In the genomic region with DNA sequence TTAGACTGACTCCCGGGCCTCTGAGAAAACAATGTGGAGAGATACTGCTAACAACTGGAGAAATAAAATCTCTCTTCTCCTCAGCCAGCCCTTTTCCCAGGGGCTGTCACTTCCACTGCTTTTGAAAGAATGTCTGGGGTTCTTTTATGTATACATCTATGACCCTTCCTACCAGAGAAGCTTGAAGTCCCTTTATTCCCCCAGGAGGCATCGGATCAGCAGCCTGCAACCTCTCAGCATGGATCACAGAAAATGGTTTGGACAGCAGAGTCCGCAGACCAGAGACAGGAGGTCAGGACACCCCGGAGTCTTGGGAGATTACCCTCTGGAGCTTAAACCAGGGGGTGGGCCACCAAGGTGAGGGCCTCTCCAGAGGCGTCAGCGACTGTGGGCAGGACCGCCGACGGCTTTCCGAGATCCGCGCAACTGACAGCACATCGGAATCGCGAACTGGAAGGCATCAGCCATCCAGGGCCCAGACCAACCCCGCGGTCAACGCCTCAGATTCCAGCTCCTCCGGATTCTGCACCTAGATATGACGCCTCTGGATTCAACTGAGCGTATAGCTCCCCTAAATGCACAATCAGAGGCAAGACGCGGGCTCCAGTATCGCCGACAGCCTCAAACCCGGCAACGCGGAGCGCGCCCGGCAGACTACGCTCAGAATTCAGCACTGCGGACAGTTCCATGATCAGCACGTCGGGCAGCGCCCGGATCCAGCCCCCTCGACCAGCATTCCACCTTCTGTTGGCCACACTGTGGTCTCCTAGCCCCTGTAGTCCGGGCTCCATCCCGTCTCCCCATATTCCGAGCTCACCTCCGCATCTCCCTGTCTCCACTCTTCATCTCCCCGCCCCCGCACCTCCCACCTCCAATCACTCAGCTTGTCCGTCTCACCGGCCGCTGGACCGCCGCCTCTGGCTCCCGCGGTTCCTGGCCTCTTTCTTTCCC, we compare ENCODE assay signal across 8 cellular contexts. TPM values are rescaled to one million over a fixed set of nuclear protein-coding genes. Genes with fewer than 3 reads are reported as not detected.
DNase-seq lines count a peak whose midpoint lies in the region; ATAC-seq and TF ChIP-seq lines count a peak whose summit lies in the region.

No MANE protein-coding gene starts in this region.

- no peak for TF ChIP-seq RAD21 in IMR-90 (IDR thresholded peaks at IDR 0.05; ENCODE audit: low read length)

- no peak overlapping the region for H3K56ac ChIP-seq in IMR-90 (ENCODE audit: extremely low read depth, insufficient read depth, low read length)

- no peak overlapping the region for H4K91ac ChIP-seq in IMR-90 (ENCODE audit: insufficient read depth, low read depth, low read length)

- no peak overlapping the region for H4K5ac ChIP-seq in IMR-90 (ENCODE audit: low read depth, low read length)

- CTCF ChIA-PET in IMR-90 (lab: Yijun Ruan, JAX), result no interaction called here

- H3K18ac ChIP-seq in IMR-90 (ENCODE audit: low read depth, low read length), result no peak overlapping the region

- dilution Hi-C loops in IMR-90 (cut with HindIII; ENCODE audit: low sequenced_read_pairs, unreplicated experiment), result no loop called here

- intact Hi-C loops in IMR-90 (cut with micrococcal nuclease), result no loop called here

- in situ Hi-C loops in IMR-90 (cut with MboI; ENCODE audit: low sequenced_read_pairs) (no loop called here), G401 (cut with HindIII; ENCODE audit: low sequenced_read_pairs) (no loop called here)

- BruUV-seq in IMR-90 (replicated peaks; lab: Mats Ljungman, UMichigan), result no TSS peak

- H2AK5ac ChIP-seq in IMR-90 (ENCODE audit: low read depth, low read length), result no peak overlapping the region

- ATAC-seq in IMR-90 (ENCODE audit: low read depth) (peak; percentile 90), GM21786 (IDR thresholded peaks at IDR 0.05; ENCODE audit: unreplicated experiment) (no peak), HG03469 (IDR thresholded peaks at IDR 0.05; ENCODE audit: unreplicated experiment) (no peak)
- peak in 1 of 2 donors; percentile 40 for ATAC-seq in activated T-cell treated with anti-CD3 and anti-CD28 coated beads, Interleukin-2, amount 50 U/mL, for 72 hours (replicated peaks in 1 of 2)
- no peak for ATAC-seq in stimulated activated naive CD8-positive, alpha-beta T cell treated with anti-CD3 and anti-CD28 coated beads, Interleukin-15, amount 100 ng/mL, for 72 hours

- peaks cover 44% of the 10 kb centered on the region for H3K27me3 ChIP-seq in IMR-90 (ENCODE audit: control insufficient read depth, insufficient read depth, low read length)

- no peak overlapping the region for H3K23ac ChIP-seq in IMR-90 (ENCODE audit: low read depth, low read length)

- H3K4ac ChIP-seq in IMR-90 (ENCODE audit: low read depth, low read length), result no peak overlapping the region

- POLR2A ChIA-PET in IMR-90 (lab: Charles Lee; ENCODE audit: unreplicated experiment), result no interaction called here

- peaks cover 1 to 7% of the 10 kb centered on the region in 2 donors for H3K36me3 Mint-ChIP-seq in activated T-cell treated with anti-CD3 and anti-CD28 coated beads, Interleukin-2, amount 50 U/mL, for 72 hours (ENCODE audit: insufficient read depth in 2 of 2)

- H3K9me3 Mint-ChIP-seq in activated T-cell treated with anti-CD3 and anti-CD28 coated beads, Interleukin-2, amount 50 U/mL, for 72 hours, result no peaks in the 10 kb centered on the region
- peaks cover 4 to 9% of the 10 kb centered on the region in 2 donors for H3K9me3 Mint-ChIP-seq in stimulated activated naive CD8-positive, alpha-beta T cell treated with anti-CD3 and anti-CD28 coated beads, Interleukin-15, amount 100 ng/mL, for 72 hours

- no peak overlapping the region for H2BK120ac ChIP-seq in IMR-90 (ENCODE audit: low read depth, low read length)

- no peak overlapping the region for H3K27ac Mint-ChIP-seq in activated T-cell treated with anti-CD3 and anti-CD28 coated beads, Interleukin-2, amount 50 U/mL, for 72 hours
- no peak overlapping the region for H3K27ac Mint-ChIP-seq in stimulated activated naive CD8-positive, alpha-beta T cell treated with anti-CD3 and anti-CD28 coated beads, Interleukin-15, amount 100 ng/mL, for 72 hours

- peak overlapping the region; percentile 57 for H2AK9ac ChIP-seq in IMR-90 (replicated peaks; ENCODE audit: low read depth, low read length, poor library complexity)

- H4K20me1 ChIP-seq in IMR-90 (ENCODE audit: insufficient read depth, low read length), result no peaks in the 10 kb centered on the region

- no peak overlapping the region for H2BK5ac ChIP-seq in IMR-90 (ENCODE audit: low read depth, low read length, poor library complexity, severe bottlenecking)

- H3K4me1 ChIP-seq in IMR-90 (ENCODE audit: control insufficient read depth, insufficient read depth, low read length), result no peaks in the 10 kb centered on the region

- H3K4me2 ChIP-seq in IMR-90 (ENCODE audit: low read depth, low read length), result no peak overlapping the region

- H3K79me1 ChIP-seq in IMR-90 (ENCODE audit: low read depth in 1 of 2, low read length in 2 of 2), result no peaks in the 10 kb centered on the region

- TF ChIP-seq CTCF in IMR-90 (conservative IDR thresholded peaks at IDR 0.05; ENCODE audit: low read depth, low read length), result no peak

- H3K9ac ChIP-seq in IMR-90 (ENCODE audit: low read depth, low read length), result no peak overlapping the region

- H3K4me3 ChIP-seq in IMR-90 (ENCODE audit: insufficient read depth, low read depth, low read length) (no peak overlapping the region), iPS-18c (ENCODE audit: insufficient read depth, low read depth, low read length) (0 out of 2 replicates have a peak overlapping the region, but pooled peaks have one; percentile 42)

- H3K9me3 ChIP-seq in IMR-90 (ENCODE audit: control insufficient read depth, insufficient read depth, low read length), result no peaks in the 10 kb centered on the region; the same call in 1 of the 2 replicates
- no peaks in the 10 kb centered on the region for H3K9me3 ChIP-seq in iPS-18c (ENCODE audit: control insufficient read depth, insufficient read depth, low read length)

- H2BK15ac ChIP-seq in IMR-90 (ENCODE audit: low read depth, low read length), result no peak overlapping the region

- no peak for TF ChIP-seq POLR2A in IMR-90 (IDR thresholded peaks at IDR 0.05; ENCODE audit: low read depth, low read length)

- H3K4me3 Mint-ChIP-seq in activated T-cell treated with anti-CD3 and anti-CD28 coated beads, Interleukin-2, amount 50 U/mL, for 72 hours, result peak overlapping the region in 1 of 2 donors; percentile 61
- H3K4me3 Mint-ChIP-seq in stimulated activated naive CD8-positive, alpha-beta T cell treated with anti-CD3 and anti-CD28 coated beads, Interleukin-15, amount 100 ng/mL, for 72 hours, result peak overlapping the region; percentile 18 to 52

- no peak overlapping the region for H4K8ac ChIP-seq in IMR-90 (ENCODE audit: low read depth in 2 of 2, low read length in 2 of 2)

- no peak overlapping the region for H2BK20ac ChIP-seq in IMR-90 (ENCODE audit: low read depth, low read length)

- 22% methylated on average over 18 of the region's 51 CpGs; no CpG with 5 or more reads in 1 of the 2 experiments for WGBS in IMR-90 (ENCODE audit: extremely low coverage in 2 of 2, insufficient read length in 1 of 2), 2 experiments

- H3K14ac ChIP-seq in IMR-90 (replicated peaks; ENCODE audit: low read depth, low read length), result no peak overlapping the region

- H3K27me3 Mint-ChIP-seq in activated T-cell treated with anti-CD3 and anti-CD28 coated beads, Interleukin-2, amount 50 U/mL, for 72 hours (ENCODE audit: low read depth), result peaks cover 73% of the 10 kb centered on the region
- peaks cover 79% of the 10 kb centered on the region for H3K27me3 Mint-ChIP-seq in stimulated activated naive CD8-positive, alpha-beta T cell treated with anti-CD3 and anti-CD28 coated beads, Interleukin-15, amount 100 ng/mL, for 72 hours

- H3K27ac ChIP-seq in IMR-90 (ENCODE audit: insufficient read depth, low read length), result no peak overlapping the region

- H2AFZ ChIP-seq in IMR-90 (replicated peaks; ENCODE audit: low read length, poor library complexity), result no peak overlapping the region

- peak; percentile 24 for DNase-seq in COLO829 (ENCODE audit: low spot score)
- peak; percentile 37 for DNase-seq in IMR-90
- peak; percentile 43 to 65 for DNase-seq in activated T-cell treated with anti-CD3 and anti-CD28 coated beads, Interleukin-2, amount 50 U/mL, for 72 hours
- DNase-seq in stimulated activated naive CD8-positive, alpha-beta T cell treated with anti-CD3 and anti-CD28 coated beads, Interleukin-15, amount 100 ng/mL, for 72 hours, result peak; percentile 42 to 52
- DNase-seq in G401 (ENCODE audit: low spot score), result no peak

- H3K36me3 ChIP-seq in IMR-90 (ENCODE audit: control insufficient read depth, insufficient read depth, low read length), result no peaks in the 10 kb centered on the region

- peaks cover 22% of the 10 kb centered on the region for H3K4me1 Mint-ChIP-seq in activated T-cell treated with anti-CD3 and anti-CD28 coated beads, Interleukin-2, amount 50 U/mL, for 72 hours (ENCODE audit: low read depth)
- peaks cover 29% of the 10 kb centered on the region for H3K4me1 Mint-ChIP-seq in stimulated activated naive CD8-positive, alpha-beta T cell treated with anti-CD3 and anti-CD28 coated beads, Interleukin-15, amount 100 ng/mL, for 72 hours

- no peaks in the 10 kb centered on the region for H3K9me1 ChIP-seq in IMR-90 (ENCODE audit: insufficient read depth, low read length)

RNA-seq across cellular contexts. Expression of a gene that starts 0.9 kb away (rescaled TPM):
- total RNA-seq in IMR-90 (2012; rRNA removed), result not detected in 2 replicates
- not detected in 2 replicates for polyA plus RNA-seq in IMR-90 (2012; rRNA removed)
- not detected in 2 replicates for polyA plus RNA-seq in IMR-90 (2012; cell fraction: cytosol; rRNA removed)
- polyA plus RNA-seq in IMR-90 (2012; cell fraction: nucleus; rRNA removed; ENCODE audit: low replicate concordance), result 0.01 TPM in 2 replicates
- under 1 TPM; 0.74 to 1.00 TPM for total RNA-seq in activated T-cell treated with anti-CD3 and anti-CD28 coated beads, Interleukin-2, amount 50 U/mL, for 72 hours
- 0.17 and 0.49 TPM in 2 replicates for total RNA-seq in G401 (2014; rRNA removed; shearing (Covaris generic))

RNA-seq across cellular contexts. Expression of a gene that starts 29.6 kb away (rescaled TPM):
- total RNA-seq in IMR-90 (2012; rRNA removed), result 0.28 and 0.54 TPM in 2 replicates
- polyA plus RNA-seq in IMR-90 (2012; rRNA removed), result 0.46 and 0.55 TPM in 2 replicates
- 0.60 and 0.92 TPM in 2 replicates for polyA plus RNA-seq in IMR-90 (2012; cell fraction: cytosol; rRNA removed)
- polyA plus RNA-seq in IMR-90 (2012; cell fraction: nucleus; rRNA removed; ENCODE audit: low replicate concordance), result 0.26 and 0.32 TPM in 2 replicates
- 1 to 10 TPM; 1.9 to 2.4 TPM for total RNA-seq in activated T-cell treated with anti-CD3 and anti-CD28 coated beads, Interleukin-2, amount 50 U/mL, for 72 hours
- 22.0 and 31.3 TPM in 2 replicates for total RNA-seq in G401 (2014; rRNA removed; shearing (Covaris generic))

RNA-seq across cellular contexts. Expression of a gene that starts 43.5 kb away (rescaled TPM):
- total RNA-seq in IMR-90 (2012; rRNA removed), result 2.0 and 2.2 TPM in 2 replicates
- polyA plus RNA-seq in IMR-90 (2012; rRNA removed), result 13.6 and 27.6 TPM in 2 replicates
- polyA plus RNA-seq in IMR-90 (2012; cell fraction: cytosol; rRNA removed), result 62.5 and 64.7 TPM in 2 replicates
- polyA plus RNA-seq in IMR-90 (2012; cell fraction: nucleus; rRNA removed; ENCODE audit: low replicate concordance), result 32.7 and 41.9 TPM in 2 replicates
- total RNA-seq in activated T-cell treated with anti-CD3 and anti-CD28 coated beads, Interleukin-2, amount 50 U/mL, for 72 hours, result 10 to 100 TPM; 21.1 to 21.8 TPM
- total RNA-seq in G401 (2014; rRNA removed; shearing (Covaris generic)), result 99.0 and 128 TPM in 2 replicates

RNA-seq across cellular contexts. Expression of a gene that starts 43.9 kb away (rescaled TPM):
- 19.2 and 21.7 TPM in 2 replicates for total RNA-seq in IMR-90 (2012; rRNA removed)
- 21.0 and 25.0 TPM in 2 replicates for polyA plus RNA-seq in IMR-90 (2012; rRNA removed)
- 15.7 and 17.5 TPM in 2 replicates for polyA plus RNA-seq in IMR-90 (2012; cell fraction: cytosol; rRNA removed)
- 11.2 and 13.2 TPM in 2 replicates for polyA plus RNA-seq in IMR-90 (2012; cell fraction: nucleus; rRNA removed; ENCODE audit: low replicate concordance)
- 10 to 100 TPM; 30.0 to 31.3 TPM for total RNA-seq in activated T-cell treated with anti-CD3 and anti-CD28 coated beads, Interleukin-2, amount 50 U/mL, for 72 hours
- total RNA-seq in G401 (2014; rRNA removed; shearing (Covaris generic)), result 35.1 and 36.4 TPM in 2 replicates
